35 cellular contexts compared by ENCODE assay signal in the genomic region with DNA sequence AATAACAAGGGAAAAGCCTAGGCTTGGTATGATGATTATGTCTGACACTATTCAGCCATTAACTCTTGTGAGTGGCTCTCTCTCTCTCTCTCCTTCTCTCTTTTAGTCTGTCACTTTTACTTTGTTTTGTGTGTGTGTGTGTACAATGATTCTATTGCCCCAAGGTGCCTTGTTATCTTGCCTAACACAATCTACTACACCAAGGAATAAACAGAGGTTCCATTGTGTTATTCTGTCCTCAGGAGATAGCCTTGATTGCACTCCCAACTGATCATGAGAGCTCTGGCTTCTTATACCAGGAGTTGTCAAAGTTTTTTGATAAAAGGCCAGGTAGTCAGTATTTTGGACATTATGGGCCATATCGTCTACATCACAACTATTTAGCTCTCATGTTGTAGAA.
"Had no signal": no experiment of that assay in that cellular context is flagged by ENCODE, and none has a peak within 500 bp of the region (broad histone marks: within the 10 kb centered on the region; RNA-seq: fewer than 3 reads in every experiment).

No MANE protein-coding gene starts in this region.

- DNase-seq: Karpas-422, Kasumi-1, MG63, MM.1S, MV-4-11, NCI-H1048, NCI-H1092, NCI-H1092 treated with DMSO at 0.1 percent for 48 hours, NCI-H1105, NCI-H1105 treated with DMSO at 0.1 percent for 48 hours, NCI-H1417, NCI-H1417 treated with DMSO at 0.1 percent for 48 hours, NCI-H1436, NCI-H1436 treated with DMSO at 0.1 percent for 48 hours, NCI-H146, NCI-H1694, NCI-H1694 treated with DMSO at 0.1 percent for 48 hours, NCI-H187, NCI-H187 treated with DMSO at 0.1 percent for 48 hours, NCI-H1930, NCI-H2029, NCI-H2029 treated with DMSO at 0.1 percent for 48 hours, NCI-H2081, NCI-H2081 treated with DMSO at 0.1 percent for 48 hours, NCI-H2107, NCI-H2171, NCI-H2171 treated with DMSO at 0.1 percent for 48 hours, NCI-H2227 treated with DMSO at 0.1 percent for 48 hours, NCI-H226, NCI-H345, NCI-H446, NCI-H446 treated with DMSO at 0.1 percent for 48 hours, NCI-H510A, NCI-H510A treated with DMSO at 0.1 percent for 48 hours, NCI-H524 had no signal

- H3K4me3 ChIP-seq: MG63 had no signal

- H3K27me3 ChIP-seq: MG63 had no signal

- H3K36me3 ChIP-seq: MG63 had no signal
